In the genomic region with DNA sequence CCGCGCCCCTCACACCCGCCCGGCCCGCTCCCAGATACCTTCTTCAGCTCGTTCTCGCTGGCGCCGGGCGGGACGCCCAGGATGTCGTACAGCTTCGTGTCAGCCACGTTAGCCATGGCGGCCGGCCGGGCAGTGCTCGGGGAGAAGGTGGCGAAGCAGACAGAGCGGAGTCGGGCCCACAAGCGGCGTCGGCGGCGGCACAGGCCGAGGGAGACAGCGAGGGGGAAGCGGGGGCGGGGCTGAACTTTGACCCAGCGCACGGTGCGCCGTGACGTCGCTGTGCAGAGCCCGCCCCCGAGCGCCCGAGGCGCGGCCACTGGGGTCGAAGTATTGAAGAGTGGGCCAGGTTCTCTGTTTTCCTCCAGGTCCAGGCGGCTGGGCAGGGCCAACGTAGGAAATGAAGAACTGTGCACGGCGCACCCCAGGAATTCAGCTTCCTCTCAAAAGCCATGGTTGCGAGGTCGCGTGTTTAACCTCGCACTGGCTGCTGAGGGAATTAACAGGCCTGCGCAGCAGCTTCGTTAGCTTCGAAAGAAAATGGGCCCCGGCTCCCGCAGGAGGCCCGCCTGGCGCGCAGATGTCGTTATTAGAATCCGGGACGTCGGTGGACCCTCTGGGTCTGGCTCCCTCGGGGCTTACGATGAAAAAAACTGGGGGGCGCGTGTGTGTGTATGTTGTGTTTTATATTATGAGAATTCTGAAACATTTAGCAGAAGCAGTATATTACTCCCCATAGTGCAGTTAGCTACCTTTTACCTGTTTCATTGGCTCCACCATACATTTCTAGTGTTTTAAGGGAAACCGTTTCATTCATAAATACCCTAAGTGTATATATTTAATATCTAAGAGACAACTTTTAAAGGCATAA, we compare ENCODE assay signal across 8 cellular contexts. TPM values are rescaled to one million over a fixed set of nuclear protein-coding genes. Genes with fewer than 3 reads are reported as not detected.
DNase-seq lines count a peak whose midpoint lies in the region; ATAC-seq and TF ChIP-seq lines count a peak whose summit lies in the region.

A gene (minus strand): TSS at position 218 of the 868 bp plus-strand sequence. CDS start 102 bp downstream, at position 116.

- peak within 1 kb of the TSS; percentile 97 for H3K9ac ChIP-seq in adipocyte (ENCODE audit: low read length)

- H3K9me3 ChIP-seq in adipocyte (ENCODE audit: control insufficient read depth, low read length): no peaks in the 10 kb centered on the region
- no peaks in the 10 kb centered on the region for H3K9me3 ChIP-seq in heart left ventricle
- no peaks in the 10 kb centered on the region for H3K9me3 ChIP-seq in transverse colon

- intact Hi-C loops in heart left ventricle (cut with DNase I): loop anchor here in 4 of 10 donors (2.0 to 10.0 kb wide), 4 partner anchors 64 to 489 kb away; a partner anchor contains a TSS
- intact Hi-C loops in transverse colon (cut with DNase I; ENCODE audit: low total_unique reads): no loop called here

- no peak for TF ChIP-seq CTCF in GM12875 (IDR thresholded peaks at IDR 0.05; ENCODE audit: borderline replicate concordance, insufficient read depth, low read depth, low read length)
- TF ChIP-seq CTCF in heart left ventricle (IDR thresholded peaks at IDR 0.05): peak in 2 of 12 donors; percentile 23 to 29
- no peak for TF ChIP-seq CTCF in transverse colon (IDR thresholded peaks at IDR 0.05)

- H3K27me3 ChIP-seq in adipocyte (replicated peaks; ENCODE audit: control insufficient read depth, insufficient read depth, low read length) (no peaks in the 10 kb centered on the region), heart left ventricle (no peaks in the 10 kb centered on the region), transverse colon (no peaks in the 10 kb centered on the region)

- peak; percentile 59 for DNase-seq in NCI-H128 (lab: John Stamatoyannopoulos, UW; ENCODE audit: unreplicated experiment)
- DNase-seq in T follicular helper cell (ENCODE audit: low read depth): peak; percentile 88
- peak; percentile 95 for DNase-seq in adipocyte (ENCODE audit: low read depth)
- peak; percentile 93 to 97 (median 94) for DNase-seq in heart left ventricle
- DNase-seq in pons (ENCODE audit: low spot score): peak; percentile 85
- DNase-seq in transverse colon: peak; percentile 94

- peak; percentile 86 for ATAC-seq in HG02678 (IDR thresholded peaks at IDR 0.05; ENCODE audit: unreplicated experiment)
- ATAC-seq in heart left ventricle: peak; percentile 97 to 99 (median 99)

- H3K4me1 ChIP-seq in adipocyte (ENCODE audit: control insufficient read depth, insufficient read depth, low read length): peaks cover 42% of the 10 kb centered on the region
- H3K4me1 ChIP-seq in heart left ventricle: peaks cover 0 to 50% (median 39%) of the 10 kb centered on the region in 12 donors
- peaks cover 0 to 47% (median 19%) of the 10 kb centered on the region in 4 donors for H3K4me1 ChIP-seq in transverse colon

- H3K27ac ChIP-seq in heart left ventricle (peak within 1 kb of the TSS; percentile 90 to 99 (median 96)), transverse colon (peak within 1 kb of the TSS; percentile 98 to 100 (median 98))

- in situ Hi-C loops in transverse colon (cut with MboI; ENCODE audit: low pct_ligation_motif_present in 1 of 4, low pct_unique_long_range_greater_than_20kb in 1 of 4, low sequenced_read_pairs in 3 of 4): no loop called here

- TF ChIP-seq EP300 in transverse colon (IDR thresholded peaks at IDR 0.05; ENCODE audit: low read depth): no peak

- H3K36me3 ChIP-seq in adipocyte (ENCODE audit: control insufficient read depth, insufficient read depth, low read length, severe bottlenecking) (peaks cover 28% of the 10 kb centered on the region), heart left ventricle (peaks cover 0 to 32% (median 30%) of the 10 kb centered on the region in 9 donors), transverse colon (peaks cover 0 to 13% (median 1%) of the 10 kb centered on the region in 4 donors)

- peak within 1 kb of the TSS; percentile 88 for H3K4me3 ChIP-seq in GM12875 (ENCODE audit: low read depth, low read length)
- peak within 1 kb of the TSS; percentile 89 for H3K4me3 ChIP-seq in adipocyte (ENCODE audit: low read length)
- H3K4me3 ChIP-seq in heart left ventricle: peak within 1 kb of the TSS; percentile 72 to 98 (median 84)
- H3K4me3 ChIP-seq in transverse colon: peak within 1 kb of the TSS; percentile 75 to 93 (median 86)

- 1 to 2% (median 1%) methylated on average over 42 to 68 of the region's 68 CpGs for WGBS in heart left ventricle, 4 donors
- WGBS in transverse colon (ENCODE audit: low coverage in 1 of 2), 2 donors: 1 to 21% methylated on average over 1 to 26 of the region's 68 CpGs

- peak in 1 of 2 donors; percentile 91 for TF ChIP-seq POLR2A in heart left ventricle (IDR thresholded peaks at IDR 0.05)
- peak; percentile 93 for TF ChIP-seq POLR2A in transverse colon (IDR thresholded peaks at IDR 0.05)

RNA-seq across cellular contexts. Expression of the gene that starts here (rescaled TPM):
- total RNA-seq in heart left ventricle (10 to 100 TPM; 58.5 to 92.6 (median 81.4) TPM), transverse colon (10 to 100 TPM; 17.1 to 53.2 (median 39.2) TPM)
- 10 to 100 TPM; 46.5 to 67.7 TPM for polyA plus RNA-seq in heart left ventricle

Comparison
In these comparisons a context has a peak if more than half of its experiments do, and no peak if none do; other contexts are left out.
1. Peak in every context shown above with its lines: DNase-seq, ATAC-seq, H3K4me3 ChIP-seq and H3K27ac ChIP-seq.